Comparison of ENCODE assay signal across 1 cellular context in the genomic region with DNA sequence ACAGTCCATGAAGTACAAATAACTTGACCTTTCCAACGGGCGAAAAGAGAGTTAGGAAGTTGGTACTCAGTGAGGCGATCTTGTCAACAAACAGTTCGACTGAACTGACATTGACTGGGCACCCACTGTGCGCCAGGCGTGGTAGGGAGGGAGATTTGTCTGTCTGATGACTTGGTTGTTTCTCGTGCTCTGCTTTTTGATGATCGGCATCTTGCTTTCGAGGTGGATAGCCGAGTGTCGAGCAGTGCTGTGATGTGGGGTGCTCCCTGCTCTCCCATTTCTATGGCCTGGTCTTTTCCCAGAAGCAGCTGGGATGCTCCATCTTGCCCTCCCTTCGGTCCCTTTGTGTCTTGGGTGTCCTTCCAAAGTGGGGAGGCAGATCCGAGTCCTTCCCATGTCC.
TF ChIP-seq lines count a peak whose summit lies in the region.

No MANE protein-coding gene starts in this region.

TF ChIP-seq in HepG2, 621 proteins besides CTCF, POLR2A, EP300 and RAD21 (continued from another document):
- TF ChIP-seq U2AF1 (optimal IDR thresholded peaks at IDR 0.05; ENCODE audit: low read depth, low read length) = no peak
- no peak for TF ChIP-seq ATRX (CRISPR knock-in tag; IDR thresholded peaks at IDR 0.05; ENCODE audit: borderline replicate concordance)
- TF ChIP-seq NRL (CRISPR knock-in tag; IDR thresholded peaks at IDR 0.05; ENCODE audit: borderline replicate concordance) = no peak
